1 cellular context compared by ENCODE assay signal in genomic region chr16:12119037-12119436, GRCh38.
TF ChIP-seq lines count a peak whose summit lies in the region.

No MANE protein-coding gene starts in this region.

TF ChIP-seq in WTC11, 78 proteins besides CTCF, POLR2A, EP300 and RAD21 (continued from another document):
- TF ChIP-seq PRDM15 (CRISPR knock-in tag; IDR thresholded peaks at IDR 0.05): no peak
- TF ChIP-seq HMGXB4 (CRISPR knock-in tag; IDR thresholded peaks at IDR 0.05): no peak
